In the genomic region with DNA sequence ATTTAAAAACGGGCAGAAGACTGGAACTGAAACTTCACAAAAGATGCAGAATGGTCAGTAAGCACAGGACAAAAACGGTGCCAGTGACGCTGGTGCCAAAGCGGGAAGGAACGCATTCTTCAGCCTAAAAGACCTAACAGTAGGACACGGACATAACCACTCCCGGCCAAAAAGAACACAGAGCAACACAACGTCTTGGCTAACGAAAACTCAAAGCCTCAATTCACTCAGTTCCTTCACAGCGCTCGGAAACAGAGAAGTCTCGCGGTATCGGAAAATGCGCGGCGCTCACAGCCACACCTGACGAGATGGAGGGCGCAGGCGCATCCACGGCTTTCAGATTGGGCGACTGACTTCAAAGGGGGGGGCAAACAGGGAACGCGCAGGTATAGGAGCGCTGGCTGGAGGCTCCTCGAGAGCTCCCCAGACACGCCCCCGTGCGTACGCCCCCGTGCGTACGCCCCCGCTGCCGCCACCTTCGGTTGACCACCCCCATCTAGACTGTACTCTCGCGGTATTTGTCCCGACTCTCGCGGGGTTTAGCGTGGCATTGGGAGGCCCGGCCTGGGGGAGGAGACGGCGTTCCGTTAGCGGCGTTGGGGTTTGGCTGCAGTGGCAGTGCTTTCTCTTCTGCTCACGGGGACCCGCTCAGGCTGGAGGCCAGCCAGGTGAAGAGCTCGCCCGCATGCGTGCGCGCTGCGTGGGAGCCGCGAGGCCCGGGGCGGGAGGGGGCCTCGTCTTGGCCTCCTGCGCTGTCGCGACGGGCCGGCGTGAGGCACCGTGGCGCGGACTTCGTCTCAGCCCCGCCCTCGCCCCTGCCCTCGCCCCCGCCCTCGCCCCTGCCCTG, we compare ENCODE assay signal across 1 cellular context.
TF ChIP-seq lines count a peak whose summit lies in the region.

Gene NKTR (plus strand): TSS at position 576 of the 847 bp plus-strand sequence. CDS start 321 bp downstream, outside the sequence.

TF ChIP-seq in GM12878, 131 proteins besides CTCF, POLR2A, EP300 and RAD21 (continued from another document and continues in another):
- TF ChIP-seq E4F1 (IDR thresholded peaks at IDR 0.05; ENCODE audit: borderline replicate concordance, partially characterized antibody): no peak
- 0 out of 2 replicates have a peak, but pooled peaks have one; percentile 66 for TF ChIP-seq ASH2L (IDR thresholded peaks at IDR 0.05; ENCODE audit: borderline replicate concordance, low read depth)
- TF ChIP-seq, protein P1, sequence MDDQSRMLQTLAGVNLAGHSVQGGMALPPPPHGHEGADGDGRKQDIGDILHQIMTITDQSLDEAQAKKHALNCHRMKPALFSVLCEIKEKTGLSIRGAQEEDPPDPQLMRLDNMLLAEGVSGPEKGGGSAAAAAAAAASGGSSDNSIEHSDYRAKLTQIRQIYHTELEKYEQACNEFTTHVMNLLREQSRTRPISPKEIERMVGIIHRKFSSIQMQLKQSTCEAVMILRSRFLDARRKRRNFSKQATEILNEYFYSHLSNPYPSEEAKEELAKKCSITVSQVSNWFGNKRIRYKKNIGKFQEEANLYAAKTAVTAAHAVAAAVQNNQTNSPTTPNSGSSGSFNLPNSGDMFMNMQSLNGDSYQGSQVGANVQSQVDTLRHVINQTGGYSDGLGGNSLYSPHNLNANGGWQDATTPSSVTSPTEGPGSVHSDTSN (IDR thresholded peaks at IDR 0.05; ENCODE audit: insufficient replicate concordance, low read depth, low read length): no peak
- TF ChIP-seq EZH2 (IDR thresholded peaks at IDR 0.05; ENCODE audit: borderline replicate concordance, control insufficient read depth, low read depth, low read length): no peak
- TF ChIP-seq CHD1 (IDR thresholded peaks at IDR 0.05; ENCODE audit: low read depth, low read length): no peak; the same call in 1 of the 2 replicates
- TF ChIP-seq FOS (IDR thresholded peaks at IDR 0.05; ENCODE audit: borderline replicate concordance, extremely low read depth, insufficient read length): no peak
- 0 out of 2 replicates have a peak, but pooled peaks have one; percentile 7 for TF ChIP-seq SPI1 (IDR thresholded peaks at IDR 0.05; ENCODE audit: borderline replicate concordance, insufficient read depth, low read depth, low read length)
- TF ChIP-seq DPF2 (IDR thresholded peaks at IDR 0.05): no peak; the same call in 1 of the 2 replicates
- peak; percentile 66 for TF ChIP-seq MLLT1 (IDR thresholded peaks at IDR 0.05)
- TF ChIP-seq RAD51 (IDR thresholded peaks at IDR 0.05): no peak
- TF ChIP-seq RUNX3 (IDR thresholded peaks at IDR 0.05; ENCODE audit: low read length): peak; percentile 72
- no peak for TF ChIP-seq JUNB (IDR thresholded peaks at IDR 0.05)
- TF ChIP-seq GABPA (IDR thresholded peaks at IDR 0.05; ENCODE audit: low read depth): no peak
- TF ChIP-seq SMAD1 (IDR thresholded peaks at IDR 0.05; ENCODE audit: low read depth, partially characterized antibody): no peak
- peak; percentile 36; the same call in 1 of the 2 replicates for TF ChIP-seq YY1 (IDR thresholded peaks at IDR 0.05; ENCODE audit: low read depth, low read length)
- TF ChIP-seq ZNF592 (IDR thresholded peaks at IDR 0.05): no peak
- TF ChIP-seq RELA (IDR thresholded peaks at IDR 0.05; ENCODE audit: borderline replicate concordance, partially characterized antibody): peak; percentile 40
- peak; percentile 99 to 100 for TF ChIP-seq EGR1 (IDR thresholded peaks at IDR 0.05; ENCODE audit: borderline replicate concordance in 1 of 2, low read depth in 2 of 2, low read length in 2 of 2)
- TF ChIP-seq LARP7 (IDR thresholded peaks at IDR 0.05): peak; percentile 46
- TF ChIP-seq MYB (IDR thresholded peaks at IDR 0.05; ENCODE audit: borderline replicate concordance, low read depth, low read length): peak; percentile 71; the same call in 1 of the 2 replicates
- TF ChIP-seq ZNF217 (IDR thresholded peaks at IDR 0.05): no peak
- no peak; the same call in 1 of the 2 replicates for TF ChIP-seq TCF12 (IDR thresholded peaks at IDR 0.05; ENCODE audit: low read depth, low read length)
- TF ChIP-seq KDM1A (IDR thresholded peaks at IDR 0.05; ENCODE audit: borderline replicate concordance): no peak
- TF ChIP-seq STAT3 (IDR thresholded peaks at IDR 0.05; ENCODE audit: low read depth, low read length): no peak
- TF ChIP-seq, protein P2, sequence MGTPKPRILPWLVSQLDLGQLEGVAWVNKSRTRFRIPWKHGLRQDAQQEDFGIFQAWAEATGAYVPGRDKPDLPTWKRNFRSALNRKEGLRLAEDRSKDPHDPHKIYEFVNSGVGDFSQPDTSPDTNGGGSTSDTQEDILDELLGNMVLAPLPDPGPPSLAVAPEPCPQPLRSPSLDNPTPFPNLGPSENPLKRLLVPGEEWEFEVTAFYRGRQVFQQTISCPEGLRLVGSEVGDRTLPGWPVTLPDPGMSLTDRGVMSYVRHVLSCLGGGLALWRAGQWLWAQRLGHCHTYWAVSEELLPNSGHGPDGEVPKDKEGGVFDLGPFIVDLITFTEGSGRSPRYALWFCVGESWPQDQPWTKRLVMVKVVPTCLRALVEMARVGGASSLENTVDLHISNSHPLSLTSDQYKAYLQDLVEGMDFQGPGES (IDR thresholded peaks at IDR 0.05): no peak
- TF ChIP-seq YBX1 (IDR thresholded peaks at IDR 0.05): no peak
- TF ChIP-seq, protein P3, sequence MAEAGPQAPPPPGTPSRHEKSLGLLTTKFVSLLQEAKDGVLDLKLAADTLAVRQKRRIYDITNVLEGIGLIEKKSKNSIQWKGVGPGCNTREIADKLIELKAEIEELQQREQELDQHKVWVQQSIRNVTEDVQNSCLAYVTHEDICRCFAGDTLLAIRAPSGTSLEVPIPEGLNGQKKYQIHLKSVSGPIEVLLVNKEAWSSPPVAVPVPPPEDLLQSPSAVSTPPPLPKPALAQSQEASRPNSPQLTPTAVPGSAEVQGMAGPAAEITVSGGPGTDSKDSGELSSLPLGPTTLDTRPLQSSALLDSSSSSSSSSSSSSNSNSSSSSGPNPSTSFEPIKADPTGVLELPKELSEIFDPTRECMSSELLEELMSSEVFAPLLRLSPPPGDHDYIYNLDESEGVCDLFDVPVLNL (IDR thresholded peaks at IDR 0.05; ENCODE audit: low read depth, low read length): peak; percentile 29; the same call in 1 of the 2 replicates
- TF ChIP-seq, protein P4, sequence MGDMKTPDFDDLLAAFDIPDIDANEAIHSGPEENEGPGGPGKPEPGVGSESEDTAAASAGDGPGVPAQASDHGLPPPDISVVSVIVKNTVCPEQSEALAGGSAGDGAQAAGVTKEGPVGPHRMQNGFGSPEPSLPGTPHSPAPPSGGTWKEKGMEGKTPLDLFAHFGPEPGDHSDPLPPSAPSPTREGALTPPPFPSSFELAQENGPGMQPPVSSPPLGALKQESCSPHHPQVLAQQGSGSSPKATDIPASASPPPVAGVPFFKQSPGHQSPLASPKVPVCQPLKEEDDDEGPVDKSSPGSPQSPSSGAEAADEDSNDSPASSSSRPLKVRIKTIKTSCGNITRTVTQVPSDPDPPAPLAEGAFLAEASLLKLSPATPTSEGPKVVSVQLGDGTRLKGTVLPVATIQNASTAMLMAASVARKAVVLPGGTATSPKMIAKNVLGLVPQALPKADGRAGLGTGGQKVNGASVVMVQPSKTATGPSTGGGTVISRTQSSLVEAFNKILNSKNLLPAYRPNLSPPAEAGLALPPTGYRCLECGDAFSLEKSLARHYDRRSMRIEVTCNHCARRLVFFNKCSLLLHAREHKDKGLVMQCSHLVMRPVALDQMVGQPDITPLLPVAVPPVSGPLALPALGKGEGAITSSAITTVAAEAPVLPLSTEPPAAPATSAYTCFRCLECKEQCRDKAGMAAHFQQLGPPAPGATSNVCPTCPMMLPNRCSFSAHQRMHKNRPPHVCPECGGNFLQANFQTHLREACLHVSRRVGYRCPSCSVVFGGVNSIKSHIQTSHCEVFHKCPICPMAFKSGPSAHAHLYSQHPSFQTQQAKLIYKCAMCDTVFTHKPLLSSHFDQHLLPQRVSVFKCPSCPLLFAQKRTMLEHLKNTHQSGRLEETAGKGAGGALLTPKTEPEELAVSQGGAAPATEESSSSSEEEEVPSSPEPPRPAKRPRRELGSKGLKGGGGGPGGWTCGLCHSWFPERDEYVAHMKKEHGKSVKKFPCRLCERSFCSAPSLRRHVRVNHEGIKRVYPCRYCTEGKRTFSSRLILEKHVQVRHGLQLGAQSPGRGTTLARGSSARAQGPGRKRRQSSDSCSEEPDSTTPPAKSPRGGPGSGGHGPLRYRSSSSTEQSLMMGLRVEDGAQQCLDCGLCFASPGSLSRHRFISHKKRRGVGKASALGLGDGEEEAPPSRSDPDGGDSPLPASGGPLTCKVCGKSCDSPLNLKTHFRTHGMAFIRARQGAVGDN (IDR thresholded peaks at IDR 0.05): peak; percentile 71
- TF ChIP-seq STAT1 (conservative IDR thresholded peaks at IDR 0.05): 0 out of 2 replicates have a peak, but pooled peaks have one; percentile 32
- TF ChIP-seq, protein P5, sequence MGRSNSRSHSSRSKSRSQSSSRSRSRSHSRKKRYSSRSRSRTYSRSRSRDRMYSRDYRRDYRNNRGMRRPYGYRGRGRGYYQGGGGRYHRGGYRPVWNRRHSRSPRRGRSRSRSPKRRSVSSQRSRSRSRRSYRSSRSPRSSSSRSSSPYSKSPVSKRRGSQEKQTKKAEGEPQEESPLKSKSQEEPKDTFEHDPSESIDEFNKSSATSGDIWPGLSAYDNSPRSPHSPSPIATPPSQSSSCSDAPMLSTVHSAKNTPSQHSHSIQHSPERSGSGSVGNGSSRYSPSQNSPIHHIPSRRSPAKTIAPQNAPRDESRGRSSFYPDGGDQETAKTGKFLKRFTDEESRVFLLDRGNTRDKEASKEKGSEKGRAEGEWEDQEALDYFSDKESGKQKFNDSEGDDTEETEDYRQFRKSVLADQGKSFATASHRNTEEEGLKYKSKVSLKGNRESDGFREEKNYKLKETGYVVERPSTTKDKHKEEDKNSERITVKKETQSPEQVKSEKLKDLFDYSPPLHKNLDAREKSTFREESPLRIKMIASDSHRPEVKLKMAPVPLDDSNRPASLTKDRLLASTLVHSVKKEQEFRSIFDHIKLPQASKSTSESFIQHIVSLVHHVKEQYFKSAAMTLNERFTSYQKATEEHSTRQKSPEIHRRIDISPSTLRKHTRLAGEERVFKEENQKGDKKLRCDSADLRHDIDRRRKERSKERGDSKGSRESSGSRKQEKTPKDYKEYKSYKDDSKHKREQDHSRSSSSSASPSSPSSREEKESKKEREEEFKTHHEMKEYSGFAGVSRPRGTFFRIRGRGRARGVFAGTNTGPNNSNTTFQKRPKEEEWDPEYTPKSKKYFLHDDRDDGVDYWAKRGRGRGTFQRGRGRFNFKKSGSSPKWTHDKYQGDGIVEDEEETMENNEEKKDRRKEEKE (IDR thresholded peaks at IDR 0.05): no peak
- no peak; the same call in 1 of the 2 replicates for TF ChIP-seq TCF7 (IDR thresholded peaks at IDR 0.05; ENCODE audit: borderline replicate concordance)
- no peak for TF ChIP-seq ZSCAN29 (IDR thresholded peaks at IDR 0.05)
